ENCODE assay signal across 18 cellular contexts in the genomic region with DNA sequence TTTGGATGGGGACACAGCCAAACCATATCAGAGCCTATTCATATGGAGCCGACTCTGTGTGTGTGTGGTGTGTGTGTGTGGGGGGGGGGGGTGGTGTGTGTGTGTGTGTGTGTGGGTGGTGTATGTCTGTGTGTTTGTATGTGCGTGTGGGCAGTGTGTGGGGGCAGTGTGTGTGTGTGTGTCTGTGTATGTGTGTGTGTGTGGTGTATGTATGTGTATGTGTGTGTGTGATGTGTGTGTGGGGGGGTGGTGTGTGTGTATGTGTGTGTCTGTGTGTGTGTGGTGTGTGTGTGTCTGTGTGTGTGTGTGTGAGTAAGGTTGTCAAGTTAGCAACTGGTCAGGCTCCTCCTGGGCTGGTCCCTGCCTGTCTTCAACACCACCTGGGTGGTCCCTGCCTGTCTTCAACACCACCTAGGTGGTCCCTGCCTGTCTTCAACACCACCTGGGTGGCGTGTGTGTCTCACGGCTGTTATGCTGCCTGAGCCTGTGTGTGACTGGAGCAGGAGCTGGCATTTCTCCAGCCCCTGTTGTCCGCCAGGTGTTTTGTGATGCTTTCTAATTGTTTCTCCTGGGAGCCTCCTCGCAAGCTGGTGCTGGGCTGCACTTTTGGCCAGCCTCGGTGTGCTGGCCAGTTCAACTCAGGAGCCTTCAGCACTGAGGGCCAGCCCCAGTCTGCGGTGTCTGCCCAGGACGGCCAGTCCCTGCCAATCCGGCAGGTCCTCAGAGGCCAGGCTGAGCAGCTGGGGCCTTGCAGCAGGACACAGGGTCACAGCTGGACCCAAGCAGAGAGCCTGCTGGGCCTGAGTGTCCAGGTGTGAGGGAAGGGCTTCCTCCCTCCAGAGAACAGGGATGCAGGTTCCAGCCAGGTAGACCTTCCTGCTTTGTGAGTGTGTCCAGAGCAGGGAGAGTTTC. TPM values are rescaled to one million over a fixed set of nuclear protein-coding genes. Genes with fewer than 3 reads are reported as not detected.
"Had no signal": no experiment of that assay in that cellular context is flagged by ENCODE, and none has a peak within 500 bp of the region (broad histone marks: within the 10 kb centered on the region; RNA-seq: fewer than 3 reads in every experiment).

No MANE protein-coding gene starts in this region.

- H3K4me1 Mint-ChIP-seq: activated CD4-positive, alpha-beta T cell treated with anti-CD3 and anti-CD28 coated beads, Interleukin-2, amount 10 ng/mL, durations not matched to agents 7 days and 5 days; brain had no signal

- H3K36me3 Mint-ChIP-seq: brain had no signal

- ATAC-seq: activated naive CD4-positive, alpha-beta T cell treated with anti-CD3 and anti-CD28 coated beads, Interleukin-2, amount 50 U/mL, for 72 hours had no signal

- H3K4me3 Mint-ChIP-seq: activated CD4-positive, alpha-beta T cell treated with anti-CD3 and anti-CD28 coated beads, Interleukin-2, amount 10 ng/mL, durations not matched to agents 7 days and 5 days; brain had no signal

- H3K27ac Mint-ChIP-seq: activated CD4-positive, alpha-beta T cell treated with anti-CD3 and anti-CD28 coated beads, Interleukin-2, amount 10 ng/mL, durations not matched to agents 7 days and 5 days; brain had no signal

- DNase-seq: activated CD4-positive, alpha-beta T cell treated with anti-CD3 and anti-CD28 coated beads, Interleukin-2, amount 10 ng/mL, durations not matched to agents 7 days and 5 days; activated CD4-positive, CD25-positive, alpha-beta regulatory T cell; activated effector memory CD4-positive, alpha-beta T cell treated with Interleukin-2 at 50 U/mL for 16 hours; activated T-cell treated with anti-CD3 and anti-CD28 coated beads, Interleukin-2, amount 50 U/mL, for 1 hour; amygdala; hypothalamus; kidney glomerular epithelial cell; naive B cell; retina; stimulated activated CD4-positive, alpha-beta T cell treated with anti-CD3 and anti-CD28 coated beads, Interleukin-15, amount 100 ng/mL, for 24 hours; stimulated activated CD4-positive, alpha-beta T cell treated with anti-CD3 and anti-CD28 coated beads, Interleukin-4, amount 100 ng/mL, for 4 hours; stomach; uterus had no signal

RNA-seq across cellular contexts. Expression of gene PVALB, which starts 21.5 kb away (rescaled TPM):
- total RNA-seq: activated CD4-positive, alpha-beta T cell treated with anti-CD3 and anti-CD28 coated beads, Interleukin-2, amount 10 ng/mL, durations not matched to agents 7 days and 5 days; activated naive CD4-positive, alpha-beta T cell treated with anti-CD3 and anti-CD28 coated beads, Interleukin-2, amount 50 U/mL, for 72 hours; dermis blood vessel endothelial cell; epithelial cell of proximal tubule; stomach; thoracic aorta had no signal

RNA-seq across cellular contexts. Expression of gene NCF4, which starts 22.4 kb away (rescaled TPM):
- total RNA-seq: epithelial cell of proximal tubule had no signal
